Comparison of ENCODE assay signal across 8 cellular contexts in the genomic region with DNA sequence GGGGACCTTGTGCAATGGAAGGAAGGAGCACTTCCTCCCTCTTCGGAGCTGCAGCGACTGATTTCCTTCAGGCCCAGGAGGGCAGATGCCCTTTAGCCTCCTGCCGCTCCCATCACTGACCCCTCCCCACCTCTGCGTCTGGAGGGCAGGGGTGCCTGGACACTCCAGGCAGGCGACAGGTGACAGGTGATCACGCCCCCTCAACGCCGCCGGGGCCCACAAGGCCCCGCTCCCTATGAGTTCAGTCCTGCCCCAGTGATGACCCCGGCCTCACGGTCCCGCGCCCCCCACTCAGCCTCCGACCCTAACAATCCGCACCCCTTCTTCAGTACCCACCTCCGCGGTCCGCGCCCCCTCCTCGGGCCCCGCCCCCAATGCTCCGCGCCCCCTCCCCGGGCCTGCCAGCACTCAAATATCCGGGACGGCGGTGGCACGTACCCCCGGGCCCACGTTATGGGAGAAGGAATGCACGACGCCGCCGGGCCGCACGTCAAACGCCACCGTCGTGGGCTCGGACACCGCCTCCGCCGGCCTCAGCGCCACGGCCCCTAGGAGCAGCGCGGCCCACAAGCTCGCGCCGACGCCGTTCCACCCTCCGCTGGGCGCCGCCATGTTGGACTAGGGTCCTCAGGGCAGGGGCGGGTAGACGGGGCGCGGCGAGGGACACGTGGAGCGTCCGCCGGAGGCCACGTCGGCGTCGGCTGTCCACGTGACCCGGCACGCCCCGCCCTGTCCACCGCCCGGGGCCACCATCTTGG. TPM values are rescaled to one million over a fixed set of nuclear protein-coding genes. Genes with fewer than 3 reads are reported as not detected.
DNase-seq lines count a peak whose midpoint lies in the region; ATAC-seq and TF ChIP-seq lines count a peak whose summit lies in the region.

MYDGF (minus strand) TSS at position 620 of the 758 bp plus-strand sequence; CDS start at position 612, 8 bp downstream.

- peak within 1 kb of the TSS; percentile 90 for H3K27ac Mint-ChIP-seq in CD8-positive, alpha-beta T cell
- H3K27ac Mint-ChIP-seq in endothelial cell (ENCODE audit: unreplicated experiment) = peak within 1 kb of the TSS; percentile 88

- no peaks in the 10 kb centered on the region for H3F3A ChIP-seq in OCI-LY1 (ENCODE audit: insufficient read depth, low read length)

- peak within 1 kb of the TSS; percentile 89 for H3K9ac ChIP-seq in OCI-LY1 (ENCODE audit: low read length)

- CTCF ChIA-PET in CD8-positive, alpha-beta T cell (lab: Charles Lee) = interaction anchor here (1.5 kb wide), 1 partner anchor 34 kb away, joined by 3 read pairs; no protein-coding TSS in a partner anchor

- intact Hi-C loops in CD8-positive, alpha-beta T cell (cut with DNase I, micrococcal nuclease) = loop anchor here (1.0 kb wide), 3 partner anchors 31 to 121 kb away; partner anchors contain the start of genes TNFAIP8L1 (in 2 of the 2), DPP9 (in 1 of the 2) and FEM1A (in 1 of the 2)

- DNase-seq in CD8-positive, alpha-beta T cell = peak; percentile 87 to 94 (median 92)
- DNase-seq in HuH-7.5 (ENCODE audit: low spot score) (peak; percentile 97), endothelial cell (ENCODE audit: low spot score) (peak; percentile 94), midbrain (lab: John Stamatoyannopoulos, UW) (peak; percentile 92)
- peak; percentile 83 for DNase-seq in activated CD8-positive, alpha-beta memory T cell treated with anti-CD3 and anti-CD28 coated beads, Interleukin-2, amount 50 U/mL, for 24 hours (ENCODE audit: extremely low read depth)
- peak; percentile 84 to 86 for DNase-seq in stimulated activated CD8-positive, alpha-beta memory T cell treated with anti-CD3 and anti-CD28 coated beads, Interleukin-15, amount 100 ng/mL, for 4 hours (ENCODE audit: low read depth in 2 of 2)

- H3K36me3 ChIP-seq in CD8-positive, alpha-beta T cell (ENCODE audit: insufficient read depth, low read length) = peaks cover 20% of the 10 kb centered on the region
- H3K36me3 ChIP-seq in OCI-LY1 (ENCODE audit: insufficient read depth, low read length) = peaks cover 27% of the 10 kb centered on the region

- no peaks in the 10 kb centered on the region for H3K79me2 ChIP-seq in OCI-LY1 (ENCODE audit: insufficient read depth, low read length)

- H3K4me3 ChIP-seq in CD8-positive, alpha-beta T cell (ENCODE audit: low read depth, low read length) = peak within 1 kb of the TSS; percentile 84
- H3K4me3 ChIP-seq in OCI-LY1 (ENCODE audit: low read depth, low read length, poor library complexity, severe bottlenecking) = peak within 1 kb of the TSS; percentile 95

- no peaks in the 10 kb centered on the region for H3K9me2 ChIP-seq in OCI-LY1 (ENCODE audit: low read depth, low read length)

- no peak within 1 kb of the TSS for H2AFZ ChIP-seq in OCI-LY1 (ENCODE audit: low read length)

- no peak for TF ChIP-seq CTCF in CD8-positive, alpha-beta T cell (IDR thresholded peaks at IDR 0.05)
- TF ChIP-seq CTCF in OCI-LY1 (IDR thresholded peaks at IDR 0.05; ENCODE audit: low read length) (no peak), endothelial cell (IDR thresholded peaks at IDR 0.05; ENCODE audit: unreplicated experiment) (no peak)

- no peaks in the 10 kb centered on the region for H3K9me3 Mint-ChIP-seq in CD8-positive, alpha-beta T cell
- no peaks in the 10 kb centered on the region for H3K9me3 Mint-ChIP-seq in endothelial cell (ENCODE audit: unreplicated experiment)

- H3K4me3 Mint-ChIP-seq in CD8-positive, alpha-beta T cell = peak within 1 kb of the TSS; percentile 88
- peak within 1 kb of the TSS; percentile 95 for H3K4me3 Mint-ChIP-seq in endothelial cell (ENCODE audit: unreplicated experiment)

- no peaks in the 10 kb centered on the region for H3K27me3 ChIP-seq in CD8-positive, alpha-beta T cell (ENCODE audit: insufficient read depth, low read length)
- no peaks in the 10 kb centered on the region for H3K27me3 ChIP-seq in OCI-LY1 (ENCODE audit: insufficient read depth, low read length)

- peaks cover 31% of the 10 kb centered on the region for H3K36me3 Mint-ChIP-seq in CD8-positive, alpha-beta T cell
- peaks cover 15% of the 10 kb centered on the region for H3K36me3 Mint-ChIP-seq in endothelial cell (ENCODE audit: low read depth, unreplicated experiment)

- H3K4me2 ChIP-seq in OCI-LY1 (ENCODE audit: low read length) = peak within 1 kb of the TSS; percentile 84

- ATAC-seq in CD8-positive, alpha-beta T cell = peak; percentile 98
- peak; percentile 89 for ATAC-seq in GM21367 (IDR thresholded peaks at IDR 0.05; ENCODE audit: unreplicated experiment)

- H3K27me3 Mint-ChIP-seq in CD8-positive, alpha-beta T cell (ENCODE audit: low read depth) = no peaks in the 10 kb centered on the region
- peaks cover 10% of the 10 kb centered on the region for H3K27me3 Mint-ChIP-seq in endothelial cell (ENCODE audit: unreplicated experiment)

- peaks cover 18% of the 10 kb centered on the region for H3K4me1 Mint-ChIP-seq in CD8-positive, alpha-beta T cell (ENCODE audit: low read depth)
- peaks cover 10% of the 10 kb centered on the region for H3K4me1 Mint-ChIP-seq in endothelial cell (ENCODE audit: unreplicated experiment)

- H3K27ac ChIP-seq in CD8-positive, alpha-beta T cell (ENCODE audit: low read depth, low read length) = peak within 1 kb of the TSS; percentile 58
- peak within 1 kb of the TSS; percentile 38 for H3K27ac ChIP-seq in OCI-LY1 (ENCODE audit: low read depth, low read length, poor library complexity, severe bottlenecking)

- no peaks in the 10 kb centered on the region for H4K20me1 ChIP-seq in OCI-LY1 (ENCODE audit: insufficient read depth, low read length)

- POLR2A ChIA-PET in CD8-positive, alpha-beta T cell (lab: Charles Lee) = no interaction called here

- H3K4me1 ChIP-seq in CD8-positive, alpha-beta T cell (ENCODE audit: insufficient read depth, low read length) = peaks cover 12% of the 10 kb centered on the region
- H3K4me1 ChIP-seq in OCI-LY1 (ENCODE audit: insufficient read depth, low read length, severe bottlenecking) = peaks cover 7% of the 10 kb centered on the region

- H3K9me3 ChIP-seq in CD8-positive, alpha-beta T cell (ENCODE audit: low read length) = no peaks in the 10 kb centered on the region
- H3K9me3 ChIP-seq in OCI-LY1 (ENCODE audit: low read length) = no peaks in the 10 kb centered on the region

RNA-seq across cellular contexts. Expression of gene MYDGF, which starts in this region (rescaled TPM):
- 10 to 100 TPM; 30.1 to 30.3 TPM for total RNA-seq in CD8-positive, alpha-beta T cell
- 112 TPM for total RNA-seq in endothelial cell (ENCODE audit: unreplicated experiment)

Comparison
In these comparisons a context has a peak if more than half of its experiments do, and no peak if none do; other contexts are left out.
1. Peak in every context shown above with its lines: DNase-seq, ATAC-seq, H3K4me3 ChIP-seq and H3K27ac ChIP-seq.